In genomic region chr12:55940065-55940732, GRCh38 we compare ENCODE assay signal across 8 cellular contexts. TPM values are rescaled to one million over a fixed set of nuclear protein-coding genes. Genes with fewer than 3 reads are reported as not detected.
DNase-seq lines count a peak whose midpoint lies in the region; ATAC-seq, FAIRE-seq and TF ChIP-seq lines count a peak whose summit lies in the region.

No MANE protein-coding gene starts in this region.

- H3K4me3 ChIP-seq in mucosa of descending colon, result no peak overlapping the region

- H3K4me1 Mint-ChIP-seq in Calu3 (ENCODE audit: low read depth, unreplicated experiment), result peaks cover 22% of the 10 kb centered on the region

- peak; percentile 60 for FAIRE-seq in HTR-8/SVneo (lab: Jason Lieb, UNC)

- no TSS peak for BruUV-seq in Calu3 (replicated peaks; lab: Mats Ljungman, UMichigan)

- no peaks in the 10 kb centered on the region for H3K9me3 ChIP-seq in mucosa of descending colon

- TF ChIP-seq CTCF in Calu3 (IDR thresholded peaks at IDR 0.05; ENCODE audit: unreplicated experiment) (peak; percentile 80), mucosa of descending colon (IDR thresholded peaks at IDR 0.05) (peak; percentile 67)

- CTCF ChIA-PET in Calu3 (lab: Charles Lee), result interaction anchor here (0.6 to 2.5 kb wide), 9 partner anchors 9 to 201 kb away, joined by 3 to 23 read pairs (median 4); partner anchors contain the start of genes DGKA, DNAJC14, ORMDL2 and PYM1

- no peaks in the 10 kb centered on the region for H3K27me3 Mint-ChIP-seq in Calu3 (ENCODE audit: unreplicated experiment)

- peaks cover 9% of the 10 kb centered on the region for H3K4me1 ChIP-seq in mucosa of descending colon (ENCODE audit: low read depth)

- DNase-seq in Calu3, result peak; percentile 93
- DNase-seq in HTR-8/SVneo (ENCODE audit: insufficient read length, low spot score), result peak; percentile 87
- peak; percentile 61 to 75 for DNase-seq in NOMO-1 (lab: John Stamatoyannopoulos, UW; ENCODE audit: unreplicated experiment in 2 of 2)
- peak in 2 of 3 experiments; percentile 58 to 60 for DNase-seq in activated CD8-positive, alpha-beta memory T cell treated with anti-CD3 and anti-CD28 coated beads for 48 hours (ENCODE audit: low read depth in 2 of 3, low spot score in 2 of 3)
- DNase-seq in epidermal melanocyte (ENCODE audit: insufficient read length, low spot score), result peak; percentile 81
- DNase-seq in mucosa of descending colon, result peak; percentile 84 to 95 (median 86)
- peak; percentile 67 to 70 for DNase-seq in stimulated activated CD8-positive, alpha-beta memory T cell treated with anti-CD3 and anti-CD28 coated beads, Interleukin-4, amount 100 ng/mL, for 4 hours (ENCODE audit: low read depth in 2 of 2, low spot score in 1 of 2)

- H3K4me3 Mint-ChIP-seq in Calu3 (ENCODE audit: low read depth, unreplicated experiment), result no peak overlapping the region

- peaks cover 6% of the 10 kb centered on the region for H3K36me3 ChIP-seq in mucosa of descending colon (ENCODE audit: low read depth)

- peak; percentile 87 for ATAC-seq in GM21367 (IDR thresholded peaks at IDR 0.05; ENCODE audit: unreplicated experiment)
- ATAC-seq in mucosa of descending colon, result peak; percentile 96

- intact Hi-C loops in Calu3 (cut with micrococcal nuclease; ENCODE audit: unreplicated experiment) (loop anchor here (1.0 kb wide), 1 partner anchor 201 kb away; no protein-coding TSS in a partner anchor), mucosa of descending colon (cut with DNase I, micrococcal nuclease) (loop anchor here in 1 of 2 donors (5.0 kb wide), 1 partner anchor 198 kb away; the partner anchor contains the start of gene GDF11)

- H3K9me3 Mint-ChIP-seq in Calu3 (ENCODE audit: low read depth, unreplicated experiment), result no peaks in the 10 kb centered on the region

- no peaks in the 10 kb centered on the region for H3K36me3 Mint-ChIP-seq in Calu3 (ENCODE audit: insufficient read depth, unreplicated experiment)

- no peak overlapping the region for H3K27ac Mint-ChIP-seq in Calu3 (ENCODE audit: unreplicated experiment)

RNA-seq across cellular contexts. Expression of gene DGKA, which starts 9.2 kb away (rescaled TPM):
- 50.3 and 51.2 TPM in 2 replicates for total RNA-seq in Calu3 (2022)
- total RNA-seq in mucosa of descending colon, result 100 to 1,000 TPM in 1 of 3 donors, 10 to 100 TPM in 2; 82.6 to 148 (median 97.0) TPM

RNA-seq across cellular contexts. Expression of gene PYM1, which starts 12.5 kb away (rescaled TPM):
- total RNA-seq in Calu3 (2022), result 33.6 and 35.4 TPM in 2 replicates
- total RNA-seq in mucosa of descending colon, result 10 to 100 TPM; 29.7 to 48.8 (median 45.7) TPM

RNA-seq across cellular contexts. Expression of gene PMEL, which starts 25.6 kb away (rescaled TPM):
- total RNA-seq in Calu3 (2022) (1.6 and 2.1 TPM in 2 replicates), mucosa of descending colon (1 to 10 TPM; 1.3 to 4.4 (median 3.4) TPM)

RNA-seq across cellular contexts. Expression of gene CDK2, which starts 26.4 kb away (rescaled TPM):
- total RNA-seq in Calu3 (2022), result 68.9 and 76.4 TPM in 2 replicates
- 10 to 100 TPM; 17.1 to 22.1 (median 20.8) TPM for total RNA-seq in mucosa of descending colon

RNA-seq across cellular contexts. Expression of gene RAB5B, which starts 33.7 kb away (rescaled TPM):
- 84.7 and 91.6 TPM in 2 replicates for total RNA-seq in Calu3 (2022)
- total RNA-seq in mucosa of descending colon, result 100 to 1,000 TPM; 131 to 179 (median 173) TPM
